Comparison of ENCODE assay signal across 8 cellular contexts in genomic region chr2:7825591-7826312, GRCh38.
DNase-seq lines count a peak whose midpoint lies in the region; ATAC-seq and TF ChIP-seq lines count a peak whose summit lies in the region.

No MANE protein-coding gene starts in this region.

- in situ Hi-C loops in astrocyte of the spinal cord (cut with HindIII; ENCODE audit: low sequenced_read_pairs): no loop called here

- no peak overlapping the region for H3K4me3 ChIP-seq in astrocyte of the spinal cord (ENCODE audit: low read depth, low read length)

- peak; percentile 52 for ATAC-seq in GM19468 (IDR thresholded peaks at IDR 0.05; ENCODE audit: extremely low read depth, unreplicated experiment)
- peak; percentile 84 for ATAC-seq in HG03378 (IDR thresholded peaks at IDR 0.05; ENCODE audit: unreplicated experiment)
- no peak for ATAC-seq in SK-N-SH treated with all-trans-retinoic acid at 6 μM for 48 hours

- no peak for TF ChIP-seq CTCF in astrocyte of the spinal cord (IDR thresholded peaks at IDR 0.05; ENCODE audit: low read depth, low read length)

- peak; percentile 97 for DNase-seq in astrocyte of the spinal cord (ENCODE audit: low read depth, low spot score)
- DNase-seq in stimulated activated CD4-positive, alpha-beta T cell treated with anti-CD3 and anti-CD28 coated beads, Interleukin-4, amount 100 ng/mL, for 1 hour: peak; percentile 53
- DNase-seq in hippocampal formation (lab: John Stamatoyannopoulos, UW): no peak
- DNase-seq in OCI-M2 (lab: John Stamatoyannopoulos, UW; ENCODE audit: unreplicated experiment): no peak
- no peak for DNase-seq in putamen (ENCODE audit: low spot score)

TF ChIP-seq in SK-N-SH treated with all-trans-retinoic acid at 6 μM for 48 hours, 23 proteins besides CTCF, POLR2A, EP300 and RAD21:
- TF ChIP-seq ZNF8 (CRISPR knock-in tag; IDR thresholded peaks at IDR 0.05) (no peak), TCF4 (CRISPR knock-in tag; IDR thresholded peaks at IDR 0.05; ENCODE audit: borderline replicate concordance) (no peak), PPARA (CRISPR knock-in tag; IDR thresholded peaks at IDR 0.05; ENCODE audit: borderline replicate concordance) (no peak), ZFP3 (CRISPR knock-in tag; IDR thresholded peaks at IDR 0.05) (no peak), ARNTL (CRISPR knock-in tag; IDR thresholded peaks at IDR 0.05; ENCODE audit: borderline replicate concordance, low read depth) (no peak), PATZ1 (CRISPR knock-in tag; IDR thresholded peaks at IDR 0.05; ENCODE audit: borderline replicate concordance) (no peak), OSR1 (CRISPR knock-in tag; IDR thresholded peaks at IDR 0.05) (no peak), CREB5 (CRISPR knock-in tag; IDR thresholded peaks at IDR 0.05; ENCODE audit: low read depth) (no peak), ZNF70 (CRISPR knock-in tag; IDR thresholded peaks at IDR 0.05) (no peak), ISL1 (CRISPR knock-in tag; IDR thresholded peaks at IDR 0.05) (no peak), ZC3H10 (CRISPR knock-in tag; IDR thresholded peaks at IDR 0.05) (no peak), BACH2 (CRISPR knock-in tag; IDR thresholded peaks at IDR 0.05; ENCODE audit: borderline replicate concordance) (no peak), SNAI2 (CRISPR knock-in tag; IDR thresholded peaks at IDR 0.05) (no peak), RARB (CRISPR knock-in tag; IDR thresholded peaks at IDR 0.05) (no peak), ESRRG (CRISPR knock-in tag; IDR thresholded peaks at IDR 0.05) (no peak), ZNF565 (CRISPR knock-in tag; conservative IDR thresholded peaks at IDR 0.05; ENCODE audit: low read depth) (no peak)

Comparison
In these comparisons a context has a peak if more than half of its experiments do, and no peak if none do; other contexts are left out.
1. DNase-seq: peak in astrocyte of the spinal cord (single experiment) and stimulated activated CD4-positive, alpha-beta T cell treated with anti-CD3 and anti-CD28 coated beads, Interleukin-4, amount 100 ng/mL, for 1 hour (single experiment); none in hippocampal formation (0 of 2), OCI-M2 (single experiment) and putamen (single experiment).